8 cellular contexts compared by ENCODE assay signal in genomic region chr9:129174102-129174723, GRCh38. TPM values are rescaled to one million over a fixed set of nuclear protein-coding genes. Genes with fewer than 3 reads are reported as not detected.
A peak's percentile ranks its signal among the peaks of the same experiment; 100 is the strongest.
DNase-seq lines count a peak whose midpoint lies in the region; ATAC-seq and TF ChIP-seq lines count a peak whose summit lies in the region.

No MANE protein-coding gene starts in this region.

- H3K36me3 ChIP-seq in neural cell (ENCODE audit: insufficient read depth, low read length), result no peaks in the 10 kb centered on the region

- TF ChIP-seq RAD21 in neural cell (conservative IDR thresholded peaks at IDR 0.05), result peak; percentile 95

- peak overlapping the region; percentile 95 for H3K9ac ChIP-seq in neural cell (ENCODE audit: low read length)

- H2AFZ ChIP-seq in neural cell (ENCODE audit: low read depth, low read length), result peak overlapping the region; percentile 14

- H3K4me3 ChIP-seq in fibroblast of villous mesenchyme (ENCODE audit: low read depth, low read length) (peak overlapping the region; percentile 91), neural cell (ENCODE audit: low read length) (peak overlapping the region; percentile 100)

- no peaks in the 10 kb centered on the region for H3K27me3 ChIP-seq in neural cell (ENCODE audit: insufficient read depth, low read depth, low read length)

- H3K4me2 ChIP-seq in neural cell (ENCODE audit: low read length), result peak overlapping the region; percentile 95

- no peak for ATAC-seq in stimulated activated naive CD8-positive, alpha-beta T cell treated with anti-CD3 and anti-CD28 coated beads, Interleukin-15, Interleukin-2, amounts not matched to agents 100 U/mL and 50 U/mL, for 24 hours
- ATAC-seq in GM18909 (IDR thresholded peaks at IDR 0.05; ENCODE audit: poor library complexity, unreplicated experiment), result no peak

- DNase-seq in DMS114 treated with DMSO at 0.1 percent for 48 hours (lab: John Stamatoyannopoulos, UW; ENCODE audit: unreplicated experiment), result peak; percentile 63
- peak; percentile 84 for DNase-seq in LHCN-M2 (ENCODE audit: low read depth)
- DNase-seq in SHP77 treated with DMSO at 0.1 percent for 48 hours (lab: John Stamatoyannopoulos, UW), result peak; percentile 44
- peak; percentile 77 for DNase-seq in activated gamma-delta T cell treated with Interleukin-2 at 50 U/mL for 16 hours
- DNase-seq in fibroblast of villous mesenchyme (ENCODE audit: low read depth), result peak; percentile 93
- DNase-seq in stimulated activated naive CD8-positive, alpha-beta T cell treated with anti-CD3 and anti-CD28 coated beads, Interleukin-15, Interleukin-2, amounts not matched to agents 100 U/mL and 50 U/mL, for 24 hours, result peak; percentile 87

- TF ChIP-seq EP300 in neural cell (conservative IDR thresholded peaks at IDR 0.05; ENCODE audit: poor library complexity, severe bottlenecking), result peak; percentile 43

- no peaks in the 10 kb centered on the region for H3K9me2 ChIP-seq in neural cell (ENCODE audit: insufficient read depth, low read length)

- H3F3A ChIP-seq in neural cell (ENCODE audit: insufficient read depth, low read length, poor library complexity, severe bottlenecking), result no peaks in the 10 kb centered on the region

- H3K27ac ChIP-seq in neural cell (ENCODE audit: low read length), result peak overlapping the region; percentile 77

- no peaks in the 10 kb centered on the region for H3K9me3 ChIP-seq in neural cell (ENCODE audit: low read length)

- peaks cover 21% of the 10 kb centered on the region for H3K79me2 ChIP-seq in neural cell (replicated peaks; ENCODE audit: insufficient read depth, low read length)

- H4K20me1 ChIP-seq in neural cell (ENCODE audit: insufficient read depth), result peaks cover 4% of the 10 kb centered on the region

- TF ChIP-seq CTCF in fibroblast of villous mesenchyme (IDR thresholded peaks at IDR 0.05; ENCODE audit: insufficient read depth, low read depth, low read length) (peak; percentile 98), neural cell (IDR thresholded peaks at IDR 0.05; ENCODE audit: poor library complexity, severe bottlenecking) (peak; percentile 98)

TF ChIP-seq in neural cell, 6 proteins besides CTCF, POLR2A, EP300 and RAD21:
- TF ChIP-seq MXI1 (conservative IDR thresholded peaks at IDR 0.05; ENCODE audit: poor library complexity, severe bottlenecking) (no peak), REST (IDR thresholded peaks at IDR 0.05; ENCODE audit: borderline replicate concordance) (peak; percentile 36), POLR2AphosphoS5 (IDR thresholded peaks at IDR 0.05) (peak; percentile 63), TAF1 (IDR thresholded peaks at IDR 0.05; ENCODE audit: low read depth) (peak; percentile 40), EZH2 (IDR thresholded peaks at IDR 0.05; ENCODE audit: borderline replicate concordance, insufficient read depth, low read length, poor library complexity, severe bottlenecking) (no peak), SMC3 (conservative IDR thresholded peaks at IDR 0.05; ENCODE audit: poor library complexity) (peak; percentile 95)
TF ChIP-seq in neural cell: peak in this region for 4.

RNA-seq across cellular contexts. Expression of gene IER5L, which starts 3.8 kb away (rescaled TPM):
- total RNA-seq in LHCN-M2 (2014; rRNA removed) (10.7 and 12.5 TPM in 2 replicates), fibroblast of villous mesenchyme (60.5 and 75.7 TPM in 2 replicates)
- 5.1 TPM for polyA plus RNA-seq in LHCN-M2 (2012)
- polyA plus RNA-seq in neural cell, result 20.8 and 30.5 TPM in 2 replicates
- 28.4 and 41.1 TPM in 2 replicates for polyA minus RNA-seq in neural cell
